In genomic region chr2:86487062-86487461, GRCh38 we compare ENCODE assay signal across 19 cellular contexts. TPM values are rescaled to one million over a fixed set of nuclear protein-coding genes. Genes with fewer than 3 reads are reported as not detected.
DNase-seq lines count a peak whose midpoint lies in the region; ATAC-seq, FAIRE-seq and TF ChIP-seq lines count a peak whose summit lies in the region.
"Had no signal": no experiment of that assay in that cellular context is flagged by ENCODE, and none has a peak within 500 bp of the region (broad histone marks: within the 10 kb centered on the region; RNA-seq: fewer than 3 reads in every experiment).

No MANE protein-coding gene starts in this region.

- H3K27me3 ChIP-seq in Karpas-422 (ENCODE audit: low read length) = no peaks in the 10 kb centered on the region
- no peaks in the 10 kb centered on the region for H3K27me3 ChIP-seq in WERI-Rb-1 (ENCODE audit: insufficient read depth, low read depth, severe bottlenecking)
- H3K27me3 ChIP-seq: right atrium auricular region had no signal

- POLR2A ChIA-PET in A549 (lab: Yijun Ruan, JAX) = no interaction called here

- ATAC-seq in A549 (no peak; a peak in 1 of 6 replicates), HG03565 (IDR thresholded peaks at IDR 0.05; ENCODE audit: unreplicated experiment) (no peak)

- TF ChIP-seq RAD21 in A549 (conservative IDR thresholded peaks at IDR 0.05 in 1 of 2, IDR thresholded peaks at IDR 0.05 in 1 of 2) = peak in 1 of 2 experiments; percentile 42; a peak in 2 of 5 replicates

- H3K27ac ChIP-seq in 22Rv1 = no peak overlapping the region
- H3K27ac ChIP-seq in A549 = no peak overlapping the region
- no peak overlapping the region for H3K27ac ChIP-seq in Karpas-422 (ENCODE audit: low read length)
- H3K27ac ChIP-seq in WERI-Rb-1 = no peak overlapping the region
- H3K27ac ChIP-seq: right atrium auricular region had no signal

- TF ChIP-seq EP300 in A549 (IDR thresholded peaks at IDR 0.05) = no peak

- no peak overlapping the region for H3K4me2 ChIP-seq in A549
- H3K4me2 ChIP-seq in Karpas-422 (ENCODE audit: low read depth, low read length, poor library complexity, severe bottlenecking) = no peak overlapping the region

- peak; percentile 27 for TF ChIP-seq CTCF in 22Rv1 (IDR thresholded peaks at IDR 0.05)
- TF ChIP-seq CTCF in A549 (IDR thresholded peaks at IDR 0.05) = peak; percentile 20; the same call in 1 of the 3 replicates
- TF ChIP-seq CTCF in WERI-Rb-1 (IDR thresholded peaks at IDR 0.05; ENCODE audit: low read depth, low read length) = no peak

- H3K4me1 ChIP-seq in A549 (no peaks in the 10 kb centered on the region), Karpas-422 (ENCODE audit: low read length) (peaks cover 11% of the 10 kb centered on the region)
- H3K4me1 ChIP-seq: HAP-1 had no signal

- peaks cover under 1% of the 10 kb centered on the region; the same call in 1 of the 2 replicates for H3K79me2 ChIP-seq in Karpas-422 (ENCODE audit: low read length)

- TF ChIP-seq POLR2A in A549 (IDR thresholded peaks at IDR 0.05; ENCODE audit: low read length) = no peak

- 97% methylated on average over 2 of the region's 2 CpGs for WGBS in A549 (ENCODE audit: missing lambda C conversion rate)

- CTCF ChIA-PET in A549 (lab: Yijun Ruan, JAX) = interaction anchor here (0.6 to 1.4 kb wide), 3 partner anchors 8 to 831 kb away, joined by 3 read pairs; no protein-coding TSS in a partner anchor

- peak in 1 of 2 experiments; percentile 18 for DNase-seq in A549 (ENCODE audit: low read depth in 1 of 2, low spot score in 1 of 2)
- DNase-seq in Karpas-422 = peak; percentile 56
- peak; percentile 8 for DNase-seq in dermis blood vessel endothelial cell
- DNase-seq in WERI-Rb-1 = no peak
- no peak for DNase-seq in stimulated activated CD4-positive, alpha-beta T cell treated with anti-CD3 and anti-CD28 coated beads, Interleukin-4, amount 100 ng/mL, for 1 hour
- DNase-seq in GDM1 (lab: John Stamatoyannopoulos, UW) = no peak
- DNase-seq: activated CD4-positive, alpha-beta T cell treated with anti-CD3 and anti-CD28 coated beads, Interleukin-2, amount 50 U/mL, for 1 hour; activated CD8-positive, alpha-beta memory T cell treated with anti-CD3 and anti-CD28 coated beads, Interleukin-2, amount 50 U/mL, for 4 hours; activated effector memory CD4-positive, alpha-beta T cell treated with Interleukin-2 at 50 U/mL for 16 hours; mammary epithelial cell; NCI-H1048; NCI-H1930; NCI-H345; trophoblast cell had no signal

- H3K9me3 ChIP-seq in A549 (no peaks in the 10 kb centered on the region), Karpas-422 (ENCODE audit: low read length) (no peaks in the 10 kb centered on the region), WERI-Rb-1 (ENCODE audit: severe bottlenecking) (no peaks in the 10 kb centered on the region)
- H3K9me3 ChIP-seq: HAP-1, right atrium auricular region had no signal

- H3K9me2 ChIP-seq in Karpas-422 (replicated peaks; ENCODE audit: insufficient read depth, low read length) = no peaks in the 10 kb centered on the region

- no peak overlapping the region for H3K9ac ChIP-seq in Karpas-422 (ENCODE audit: low read length)

- H2AFZ ChIP-seq in Karpas-422 (ENCODE audit: low read length) = no peak overlapping the region

- no peaks in the 10 kb centered on the region for H4K20me1 ChIP-seq in Karpas-422 (ENCODE audit: insufficient read depth, low read depth, low read length)

- H3K36me3 ChIP-seq in Karpas-422 (ENCODE audit: insufficient read depth, low read length) (peaks cover 97% of the 10 kb centered on the region), WERI-Rb-1 (peaks cover 99% of the 10 kb centered on the region)

- no peak overlapping the region for H3K4me3 ChIP-seq in A549
- H3K4me3 ChIP-seq in Karpas-422 (ENCODE audit: low read length) = no peak overlapping the region
- H3K4me3 ChIP-seq in WERI-Rb-1 (ENCODE audit: low read depth, low read length) = no peak overlapping the region
- H3K4me3 ChIP-seq: coronary artery, HAP-1, right atrium auricular region had no signal

- no peak for FAIRE-seq in A549 (lab: Jason Lieb, UNC)

TF ChIP-seq in A549, 52 proteins besides CTCF, POLR2A, EP300 and RAD21:
- TF ChIP-seq ZFP36 (IDR thresholded peaks at IDR 0.05; ENCODE audit: borderline replicate concordance, partially characterized antibody) (no peak), HOXA7 (CRISPR knock-in tag; IDR thresholded peaks at IDR 0.05) (no peak), ATOH8 (CRISPR knock-in tag; IDR thresholded peaks at IDR 0.05; ENCODE audit: low read depth) (no peak), JUNB (IDR thresholded peaks at IDR 0.05) (no peak), CBX8 (IDR thresholded peaks at IDR 0.05) (no peak), PBX3 (IDR thresholded peaks at IDR 0.05) (no peak), ZC3H11A (IDR thresholded peaks at IDR 0.05) (no peak), EHMT2 (IDR thresholded peaks at IDR 0.05; ENCODE audit: low read depth) (no peak), ESRRA (IDR thresholded peaks at IDR 0.05; ENCODE audit: borderline replicate concordance, low read length) (no peak), HOXB13 (CRISPR knock-in tag; IDR thresholded peaks at IDR 0.05; ENCODE audit: low read depth) (no peak), BCL3 (IDR thresholded peaks at IDR 0.05) (no peak), ZNF302 (CRISPR knock-in tag; IDR thresholded peaks at IDR 0.05) (no peak), FOSB (CRISPR knock-in tag; IDR thresholded peaks at IDR 0.05) (no peak)

RNA-seq across cellular contexts. Expression of gene KDM3A, which starts 45.9 kb away (rescaled TPM):
- 53.7 and 57.0 TPM in 2 replicates for polyA plus RNA-seq in A549 (2011; rRNA removed)
- polyA plus RNA-seq in A549 (2012; cell fraction: cytosol; rRNA removed) = 12.5 and 12.8 TPM in 2 replicates
- 21.1 and 34.6 TPM in 2 replicates for polyA plus RNA-seq in A549 (2012; cell fraction: nucleus; rRNA removed)
- 21.2 to 22.9 TPM (median 21.2 TPM) in 3 replicates for polyA plus RNA-seq in A549 (2017; fragmentation: RNase III; extraction: RNeasy Plus Mini Kit Qiagen cat#74134 plus additional on column Dnase treatment)
- 68.3 and 72.0 TPM in 2 replicates for polyA minus RNA-seq in A549 (2011; rRNA and poly(A)+ RNA removed)
- 114 and 154 TPM in 2 replicates for total RNA-seq in Karpas-422 (2014; rRNA removed; shearing (Covaris generic); ENCODE audit: low replicate concordance)
- 27.2 and 32.6 TPM in 2 replicates for total RNA-seq in dermis blood vessel endothelial cell

Comparison
In these comparisons a context has a peak if more than half of its experiments do, and no peak if none do; other contexts are left out.
1. DNase-seq: peak in Karpas-422 (single experiment) and dermis blood vessel endothelial cell (single experiment); none in WERI-Rb-1 (single experiment), stimulated activated CD4-positive, alpha-beta T cell treated with anti-CD3 and anti-CD28 coated beads, Interleukin-4, amount 100 ng/mL, for 1 hour (single experiment) and GDM1 (single experiment).